In genomic region chr2:16870677-16871076, GRCh38 we compare ENCODE assay signal across 21 cellular contexts.
A peak's percentile ranks its signal among the peaks of the same experiment; 100 is the strongest.
DNase-seq lines count a peak whose midpoint lies in the region; ATAC-seq and TF ChIP-seq lines count a peak whose summit lies in the region.
"Had no signal": no experiment of that assay in that cellular context is flagged by ENCODE, and none has a peak within 500 bp of the region (broad histone marks: within the 10 kb centered on the region; RNA-seq: fewer than 3 reads in every experiment).

No MANE protein-coding gene starts in this region.

- no peak overlapping the region for H3K27ac Mint-ChIP-seq in endodermal cell

- H3K27me3 Mint-ChIP-seq in endodermal cell (ENCODE audit: insufficient read depth) = no peaks in the 10 kb centered on the region

- peak; percentile 18 for ATAC-seq in foreskin keratinocyte
- no peak for ATAC-seq in GM18517 (IDR thresholded peaks at IDR 0.05; ENCODE audit: unreplicated experiment)
- ATAC-seq: A549, SK-N-SH treated with all-trans-retinoic acid at 6 μM for 48 hours had no signal

- H3K27ac ChIP-seq in BLaER1 treated with 17β-estradiol and CSF1 and Interleukin-3, amounts not matched to agents 10 nM and 100 nM = no peak overlapping the region
- H3K27ac ChIP-seq in foreskin keratinocyte (no peak overlapping the region), endodermal cell (ENCODE audit: low read depth, low read length) (no peak overlapping the region)
- H3K27ac ChIP-seq: A549, GM23248 had no signal

- no peaks in the 10 kb centered on the region; a peak in 1 of 22 replicates for H4K20me1 ChIP-seq in BLaER1 treated with 17β-estradiol and CSF1 and Interleukin-3, amounts not matched to agents 10 nM and 100 nM

- DNase-seq in NCI-H1436 (lab: John Stamatoyannopoulos, UW) (peak; percentile 80), NCI-H82 (lab: John Stamatoyannopoulos, UW) (peak; percentile 82), foreskin keratinocyte (peak in 1 of 2 donors; percentile 23), pons (ENCODE audit: low spot score) (no peak), endodermal cell (no peak), A172 (ENCODE audit: low spot score) (no peak)
- DNase-seq: COR-L47, DMS79, GM23248, HCEC 1CT, IMR-90, Karpas-422, MG63, NCI-H1092, NCI-H1694, SHP77 treated with DMSO at 0.1 percent for 48 hours had no signal

- H3K4me2 ChIP-seq in BLaER1 treated with 17β-estradiol and CSF1 and Interleukin-3, amounts not matched to agents 10 nM and 100 nM = peak overlapping the region in 7 of 11 experiments; percentile 34 to 68 (median 50); a peak in 10 of 22 replicates
- H3K4me2 ChIP-seq: A549 had no signal

- no peak overlapping the region for H3K4me3 ChIP-seq in BLaER1 treated with 17β-estradiol and CSF1 and Interleukin-3, amounts not matched to agents 10 nM and 100 nM
- no peak overlapping the region for H3K4me3 ChIP-seq in endodermal cell (ENCODE audit: low read length)
- H3K4me3 ChIP-seq: A549, GM23248, MG63 had no signal

- peaks cover 30% of the 10 kb centered on the region for H3K4me1 Mint-ChIP-seq in endodermal cell

- H3K4me1 ChIP-seq in BLaER1 treated with 17β-estradiol and CSF1 and Interleukin-3, amounts not matched to agents 10 nM and 100 nM = peaks cover 0 to 24% (median 16%) of the 10 kb centered on the region in 10 experiments; a peak in 15 of 20 replicates
- H3K4me1 ChIP-seq in foreskin keratinocyte (no peaks in the 10 kb centered on the region), endodermal cell (ENCODE audit: control insufficient read depth, insufficient read depth, low read length) (peaks cover 12% of the 10 kb centered on the region)
- H3K4me1 ChIP-seq: A549 had no signal

- no peak overlapping the region for H3K4me3 Mint-ChIP-seq in endodermal cell
- H3K4me3 Mint-ChIP-seq: CD14-positive monocyte had no signal

- H3K9me3 ChIP-seq in BLaER1 treated with 17β-estradiol and CSF1 and Interleukin-3, amounts not matched to agents 10 nM and 100 nM (replicated peaks in 1 of 11) = no peaks in the 10 kb centered on the region
- no peaks in the 10 kb centered on the region for H3K9me3 ChIP-seq in endodermal cell (ENCODE audit: control insufficient read depth, low read length)
- H3K9me3 ChIP-seq: A549, MG63 had no signal

- 69 to 100% methylated on average over 2 of the region's 2 CpGs for WGBS in endodermal cell (ENCODE audit: insufficient coverage in 1 of 2, insufficient read length in 1 of 2), 2 experiments

- no peaks in the 10 kb centered on the region for H3K36me3 Mint-ChIP-seq in endodermal cell (ENCODE audit: low read depth)
- H3K36me3 Mint-ChIP-seq: CD14-positive monocyte had no signal

- TF ChIP-seq CTCF in foreskin keratinocyte (conservative IDR thresholded peaks at IDR 0.05) (no peak), endodermal cell (conservative IDR thresholded peaks at IDR 0.05) (no peak)

- no peaks in the 10 kb centered on the region for H3K36me3 ChIP-seq in BLaER1 treated with 17β-estradiol and CSF1 and Interleukin-3, amounts not matched to agents 10 nM and 100 nM
- H3K36me3 ChIP-seq in endodermal cell (ENCODE audit: control insufficient read depth, insufficient read depth, low read length) = no peaks in the 10 kb centered on the region
- H3K36me3 ChIP-seq: MG63 had no signal

- no peaks in the 10 kb centered on the region for H3K27me3 ChIP-seq in BLaER1 treated with 17β-estradiol and CSF1 and Interleukin-3, amounts not matched to agents 10 nM and 100 nM
- no peaks in the 10 kb centered on the region for H3K27me3 ChIP-seq in foreskin keratinocyte
- H3K27me3 ChIP-seq in endodermal cell (ENCODE audit: control insufficient read depth, insufficient read depth, low read length, poor library complexity, severe bottlenecking) = no peaks in the 10 kb centered on the region
- H3K27me3 ChIP-seq: MG63 had no signal

- H3K9ac ChIP-seq in BLaER1 treated with 17β-estradiol and CSF1 and Interleukin-3, amounts not matched to agents 10 nM and 100 nM = no peak overlapping the region
- no peak overlapping the region for H3K9ac ChIP-seq in endodermal cell (ENCODE audit: extremely low read depth, low read length, poor library complexity, severe bottlenecking)
- H3K9ac ChIP-seq: GM23248 had no signal

- H3K9me3 Mint-ChIP-seq in endodermal cell = no peaks in the 10 kb centered on the region
- H3K9me3 Mint-ChIP-seq: CD14-positive monocyte had no signal

Comparison
In these comparisons a context has a peak if more than half of its experiments do, and no peak if none do; other contexts are left out.
1. DNase-seq: peak in NCI-H1436 (single experiment) and NCI-H82 (single experiment); none in pons (single experiment), endodermal cell (single experiment) and A172 (single experiment).